ENCODE assay signal across 28 cellular contexts in the genomic region with DNA sequence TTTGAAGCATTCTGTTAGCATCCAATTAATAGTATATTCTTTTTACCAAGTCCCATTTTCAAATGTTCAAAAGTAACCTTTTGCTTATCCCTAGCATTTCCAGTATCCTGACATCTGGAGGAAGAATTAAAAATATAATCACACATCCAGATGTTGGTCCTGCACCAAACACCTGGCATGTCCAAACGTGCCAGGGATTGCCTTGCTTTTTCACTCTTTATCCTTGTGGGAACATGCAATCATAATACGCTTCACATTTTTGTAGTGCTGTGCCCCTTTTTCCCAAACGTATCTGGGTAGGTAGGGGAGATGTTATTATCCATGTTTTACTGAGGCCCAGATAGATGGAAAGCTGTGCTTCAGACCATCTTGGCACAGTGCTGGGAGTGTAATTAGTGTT.
"Had no signal": no experiment of that assay in that cellular context is flagged by ENCODE, and none has a peak within 500 bp of the region (broad histone marks: within the 10 kb centered on the region; RNA-seq: fewer than 3 reads in every experiment).

No MANE protein-coding gene starts in this region.

- H3K4me3 ChIP-seq: left lung, lower lobe of right lung, pancreas, prostate gland, sigmoid colon, spleen, stomach, testis, thyroid gland, transverse colon, upper lobe of left lung, vagina had no signal

- H3K4me1 ChIP-seq: left lung, pancreas, prostate gland, spleen, testis had no signal

- ATAC-seq: left colon; left lung; lower lobe of right lung; naive thymus-derived CD8-positive, alpha-beta T cell; pancreas; right cardiac atrium; stimulated activated naive B cell treated with anti-CD40 and anti-IgM and Interleukin-4, amounts not matched to agents 10 μg/mL and 1 μg/mL and 100 μg/mL, for 72 hours; stimulated activated naive CD8-positive, alpha-beta T cell treated with anti-CD3 and anti-CD28 coated beads, Interleukin-15, Interleukin-2, amounts not matched to agents 100 U/mL and 50 U/mL, for 24 hours had no signal

- DNase-seq: kidney; left colon; left lung; lower lobe of right lung; mammary epithelial cell; mesenchymal stem cell; naive thymus-derived CD8-positive, alpha-beta T cell; nucleus accumbens; pancreas; posterior cingulate gyrus; retina; right cardiac atrium; sigmoid colon; small intestine; spleen; stimulated activated CD4-positive, alpha-beta T cell treated with anti-CD3 and anti-CD28 coated beads, Interleukin-1b, Interleukin-23, amount 100 ng/mL, for 48 hours; stimulated activated CD4-positive, alpha-beta T cell treated with anti-CD3 and anti-CD28 coated beads, Interleukin-2, amount 100 ng/mL, for 48 hours; stimulated activated CD4-positive, alpha-beta T cell treated with anti-CD3 and anti-CD28 coated beads, Interleukin-4, amount 100 ng/mL, for 4 hours; stimulated activated CD8-positive, alpha-beta memory T cell treated with anti-CD3 and anti-CD28 coated beads, Interleukin-4, amount 100 ng/mL, for 48 hours; stimulated activated naive B cell treated with anti-CD40 and anti-IgM and Interleukin-4, amounts not matched to agents 10 μg/mL and 1 μg/mL and 100 μg/mL, for 72 hours; stimulated activated naive CD8-positive, alpha-beta T cell treated with anti-CD3 and anti-CD28 coated beads, Interleukin-15, Interleukin-2, amounts not matched to agents 100 U/mL and 50 U/mL, for 24 hours; stomach; testis; thyroid gland; transverse colon; upper lobe of left lung had no signal

- H3K9me3 ChIP-seq: left lung, lower lobe of right lung, pancreas, prostate gland, sigmoid colon, spleen, stomach, testis, thyroid gland, transverse colon, upper lobe of left lung, vagina had no signal

- H3K27ac ChIP-seq: left lung, lower lobe of right lung, pancreas, prostate gland, spleen, stomach, testis, thyroid gland, transverse colon, upper lobe of left lung, vagina had no signal

- H3K36me3 ChIP-seq: left lung, lower lobe of right lung, pancreas, prostate gland, sigmoid colon, spleen, stomach, thyroid gland, transverse colon, upper lobe of left lung, vagina had no signal

- FAIRE-seq: kidney, pancreas, small intestine had no signal

- H3K27me3 ChIP-seq: left lung, pancreas, sigmoid colon, testis, thyroid gland, transverse colon, upper lobe of left lung, vagina had no signal
